Comparison of ENCODE assay signal across 33 cellular contexts in genomic region chr3:26247669-26248068, GRCh38.
"Had no signal": no experiment of that assay in that cellular context is flagged by ENCODE, and none has a peak within 500 bp of the region (broad histone marks: within the 10 kb centered on the region; RNA-seq: fewer than 3 reads in every experiment).

No MANE protein-coding gene starts in this region.

- FAIRE-seq: RCC 7860 had no signal

- H3K36me3 ChIP-seq: cardiac muscle cell, WERI-Rb-1 had no signal

- DNase-seq: activated CD4-positive, alpha-beta T cell treated with anti-CD3 and anti-CD28 coated beads for 1 hour; activated CD4-positive, alpha-beta T cell treated with anti-CD3 and anti-CD28 coated beads, Interleukin-2, amount 10 ng/mL, durations not matched to agents 24 days and 14 days; activated CD4-positive, alpha-beta T cell treated with anti-CD3 and anti-CD28 coated beads, Interleukin-2, amount 50 U/mL, for 4 hours; activated CD4-positive, CD25-positive, alpha-beta regulatory T cell; activated CD8-positive, alpha-beta T cell treated with anti-CD3 and anti-CD28 coated beads for 36 hours; activated effector memory CD4-positive, alpha-beta T cell treated with anti-CD3 and anti-CD28 coated beads, Interleukin-2, amount 50 U/mL, for 16 hours; activated naive CD4-positive, alpha-beta T cell; activated naive CD4-positive, alpha-beta T cell treated with anti-CD3 and anti-CD28 coated beads, Interleukin-2, amount 50 U/mL, for 16 hours; activated naive CD8-positive, alpha-beta T cell treated with anti-CD3 and anti-CD28 coated beads for 36 hours; activated T-cell treated with anti-CD3 and anti-CD28 coated beads, Interleukin-2, amount 50 U/mL, for 1 hour; activated T-cell treated with anti-CD3 and anti-CD28 coated beads, Interleukin-2, amount 50 U/mL, for 72 hours; amniotic stem cell; aorta; Karpas-422; KBM-7; NCI-H1105; NCI-H1417 treated with DMSO at 0.1 percent for 48 hours; NCI-H1930; NCI-H2081 treated with DMSO at 0.1 percent for 48 hours; NCI-H226; NCI-H524 treated with DMSO at 0.1 percent for 48 hours; NK-92 treated with Interleukin-12 subunit alpha and Interleukin-12 subunit beta, amount 100 ng/mL, for 24 hours; PC-9; T-helper 1 cell; T-helper 2 cell; T-helper 9 cell; WERI-Rb-1 had no signal

- H2AFZ ChIP-seq: PC-9 had no signal

- H3K27ac ChIP-seq: cardiac muscle cell, PC-9, RWPE1, SK-N-MC, WERI-Rb-1 had no signal

- H3K4me3 ChIP-seq: cardiac muscle cell, PC-9, SK-N-MC had no signal

- H3K4me2 ChIP-seq: PC-9 had no signal

- H3K27me3 ChIP-seq: cardiac muscle cell had no signal

- ATAC-seq: activated CD8-positive, alpha-beta T cell treated with anti-CD3 and anti-CD28 coated beads for 36 hours; activated T-cell treated with anti-CD3 and anti-CD28 coated beads, Interleukin-2, amount 50 U/mL, for 72 hours; activated T-helper 17 cell treated with anti-CD3 and anti-CD28 coated beads, Interleukin-2, amount 50 U/mL, for 72 hours; Right ventricle myocardium inferior had no signal
